ENCODE assay signal across 8 cellular contexts in genomic region chr15:65980824-65981456, GRCh38.
A peak's percentile ranks its signal among the peaks of the same experiment; 100 is the strongest.
DNase-seq lines count a peak whose midpoint lies in the region; ATAC-seq and TF ChIP-seq lines count a peak whose summit lies in the region.

No MANE protein-coding gene starts in this region.

- in situ Hi-C loops in GM23248 (cut with MboI), result no loop called here
- in situ Hi-C loops in transverse colon (cut with MboI; ENCODE audit: low pct_ligation_motif_present in 1 of 4, low pct_unique_long_range_greater_than_20kb in 1 of 4, low sequenced_read_pairs in 3 of 4), result loop anchor here in 3 of 4 donors (25.0 kb wide), 1 partner anchor 206 kb away; no protein-coding TSS in a partner anchor

- H3K79me2 ChIP-seq in GM23248 (ENCODE audit: insufficient read depth), result no peaks in the 10 kb centered on the region

- no peak overlapping the region for H3K9ac ChIP-seq in GM23248

- peak; percentile 30 for DNase-seq in CD1c-positive myeloid dendritic cell (ENCODE audit: extremely low spot score)
- peak; percentile 81 for DNase-seq in GM23248
- DNase-seq in OCI-M1 (lab: John Stamatoyannopoulos, UW), result peak; percentile 47
- DNase-seq in cerebellum (ENCODE audit: low spot score), result peak; percentile 51
- no peak for DNase-seq in left lobe of liver (ENCODE audit: low spot score)
- DNase-seq in transverse colon, result peak; percentile 71

- TF ChIP-seq CTCF in transverse colon (IDR thresholded peaks at IDR 0.05), result peak; percentile 61 to 88 (median 78)

- H3K9me3 ChIP-seq in GM23248 (ENCODE audit: low read depth) (no peaks in the 10 kb centered on the region), transverse colon (no peaks in the 10 kb centered on the region)

- ATAC-seq in left lobe of liver, result peak; percentile 90
- ATAC-seq in HG03159 (IDR thresholded peaks at IDR 0.05; ENCODE audit: unreplicated experiment), result no peak
- no peak for ATAC-seq in HG02870 (IDR thresholded peaks at IDR 0.05; ENCODE audit: unreplicated experiment)

- no peak for TF ChIP-seq EP300 in transverse colon (IDR thresholded peaks at IDR 0.05; ENCODE audit: low read depth)

- H3K4me2 ChIP-seq in GM23248 (ENCODE audit: unreplicated experiment), result no peak overlapping the region

- no peaks in the 10 kb centered on the region for H3K36me3 ChIP-seq in GM23248 (ENCODE audit: low read depth)
- H3K36me3 ChIP-seq in transverse colon, result no peaks in the 10 kb centered on the region

- intact Hi-C loops in transverse colon (cut with DNase I; ENCODE audit: low total_unique reads), result no loop called here

- H3K27me3 ChIP-seq in GM23248 (replicated peaks; ENCODE audit: insufficient read depth), result peaks cover 42% of the 10 kb centered on the region
- H3K27me3 ChIP-seq in transverse colon, result peaks cover 31% of the 10 kb centered on the region

- no peak for TF ChIP-seq POLR2A in transverse colon (IDR thresholded peaks at IDR 0.05)

- H3K4me1 ChIP-seq in GM23248 (ENCODE audit: insufficient read depth) (no peaks in the 10 kb centered on the region), transverse colon (peaks cover 5 to 16% (median 11%) of the 10 kb centered on the region in 4 donors)

- H3K9me2 ChIP-seq in GM23248 (ENCODE audit: insufficient read depth), result no peaks in the 10 kb centered on the region

- H3K4me3 ChIP-seq in GM23248 (no peak overlapping the region), transverse colon (no peak overlapping the region)

- no peaks in the 10 kb centered on the region for H3F3A ChIP-seq in GM23248 (ENCODE audit: insufficient read depth)

- 27 to 33% methylated on average over 5 of the region's 5 CpGs for WGBS in GM23248 (ENCODE audit: low coverage in 1 of 2, low lambda C conversion rate in 2 of 2, missing lambda C conversion rate in 2 of 2), 2 experiments
- WGBS in transverse colon (ENCODE audit: low coverage in 1 of 2), 2 donors, result 20 to 57% methylated on average over 1 to 5 of the region's 5 CpGs

- no peaks in the 10 kb centered on the region for H4K20me1 ChIP-seq in GM23248 (ENCODE audit: insufficient read depth)

- H3K27ac ChIP-seq in GM23248 (no peak overlapping the region), transverse colon (no peak overlapping the region)

- H2AFZ ChIP-seq in GM23248, result no peak overlapping the region
